In genomic region chr19:30226464-30227070, GRCh38 we compare ENCODE assay signal across 1 cellular context.
TF ChIP-seq lines count a peak whose summit lies in the region.

No MANE protein-coding gene starts in this region.

TF ChIP-seq in HEK293, 187 proteins besides CTCF, POLR2A, EP300 and RAD21 (continued from another document and continues in another):
- TF ChIP-seq ZNF488 (tag by site-specific recombination; IDR thresholded peaks at IDR 0.05) (no peak), ZXDB (tag by site-specific recombination; IDR thresholded peaks at IDR 0.05) (peak; percentile 62; the same call in 1 of the 2 replicates), ZNF24 (tag by site-specific recombination; IDR thresholded peaks at IDR 0.05) (peak; percentile 15; the same call in 1 of the 2 replicates), ZNF280C (tag by site-specific recombination; IDR thresholded peaks at IDR 0.05) (no peak), PRDM10 (tag by site-specific recombination; IDR thresholded peaks at IDR 0.05) (no peak), ZNF221 (tag by site-specific recombination; IDR thresholded peaks at IDR 0.05; ENCODE audit: borderline replicate concordance) (no peak), ZNF23 (tag by site-specific recombination; IDR thresholded peaks at IDR 0.05; ENCODE audit: borderline replicate concordance) (no peak), ZNF837 (tag by site-specific recombination; IDR thresholded peaks at IDR 0.05) (no peak), ZNF362 (tag by site-specific recombination; IDR thresholded peaks at IDR 0.05) (no peak; the same call in none of the 2 replicates), ZNF76 (tag by site-specific recombination; IDR thresholded peaks at IDR 0.05; ENCODE audit: borderline replicate concordance, low read depth) (peak; percentile 81), ZFP41 (tag by site-specific recombination; IDR thresholded peaks at IDR 0.05; ENCODE audit: borderline replicate concordance) (no peak), ZNF449 (tag by site-specific recombination; IDR thresholded peaks at IDR 0.05) (peak; percentile 33; the same call in 1 of the 2 replicates), MZF1 (tag by site-specific recombination; IDR thresholded peaks at IDR 0.05; ENCODE audit: borderline replicate concordance) (peak; percentile 27; the same call in 1 of the 2 replicates), OVOL3 (tag by site-specific recombination; IDR thresholded peaks at IDR 0.05) (0 out of 2 replicates have a peak, but pooled peaks have one; percentile 24), ZNF768 (tag by site-specific recombination; IDR thresholded peaks at IDR 0.05) (no peak; the same call in 1 of the 2 replicates), WT1 (tag by site-specific recombination; IDR thresholded peaks at IDR 0.05) (no peak), ZNF266 (tag by site-specific recombination; IDR thresholded peaks at IDR 0.05; ENCODE audit: low read depth) (no peak), HOXA7 (CRISPR knock-in tag; IDR thresholded peaks at IDR 0.05; ENCODE audit: borderline replicate concordance) (no peak), ZNF473 (tag by site-specific recombination; IDR thresholded peaks at IDR 0.05) (no peak), ZFP3 (tag by site-specific recombination; IDR thresholded peaks at IDR 0.05; ENCODE audit: low read depth) (no peak), ZNF169 (tag by site-specific recombination; IDR thresholded peaks at IDR 0.05) (no peak), ZNF514 (tag by site-specific recombination; IDR thresholded peaks at IDR 0.05) (no peak), KLF9 (tag by site-specific recombination; IDR thresholded peaks at IDR 0.05; ENCODE audit: low read depth) (0 out of 2 replicates have a peak, but pooled peaks have one; percentile 18), ZNF658 (tag by site-specific recombination; IDR thresholded peaks at IDR 0.05) (no peak), MYNN (tag by site-specific recombination; IDR thresholded peaks at IDR 0.05; ENCODE audit: borderline replicate concordance) (peak; percentile 46), GLIS1 (tag by site-specific recombination; IDR thresholded peaks at IDR 0.05) (peak; percentile 88), ZNF223 (tag by site-specific recombination; IDR thresholded peaks at IDR 0.05) (no peak), ZNF596 (tag by site-specific recombination; IDR thresholded peaks at IDR 0.05) (peak; percentile 82), ZNF664 (tag by site-specific recombination; IDR thresholded peaks at IDR 0.05) (no peak), KLF8 (tag by site-specific recombination; IDR thresholded peaks at IDR 0.05) (peak; percentile 77), ZNF580 (tag by site-specific recombination; IDR thresholded peaks at IDR 0.05) (peak; percentile 76; the same call in 1 of the 2 replicates), ZNF548 (tag by site-specific recombination; IDR thresholded peaks at IDR 0.05) (no peak), ZSCAN16 (tag by site-specific recombination; IDR thresholded peaks at IDR 0.05) (no peak), SALL2 (tag by site-specific recombination; IDR thresholded peaks at IDR 0.05; ENCODE audit: borderline replicate concordance) (no peak), GLIS2 (tag by site-specific recombination; IDR thresholded peaks at IDR 0.05) (peak; percentile 99), REST (tag by site-specific recombination; IDR thresholded peaks at IDR 0.05) (0 out of 2 replicates have a peak, but pooled peaks have one; percentile 36), ZNF544 (tag by site-specific recombination; IDR thresholded peaks at IDR 0.05) (no peak), PRDM4 (tag by site-specific recombination; IDR thresholded peaks at IDR 0.05) (peak; percentile 5; the same call in 1 of the 2 replicates), ZNF621 (tag by site-specific recombination; IDR thresholded peaks at IDR 0.05) (no peak), ZNF112 (tag by site-specific recombination; IDR thresholded peaks at IDR 0.05) (no peak), ZEB2 (tag by site-specific recombination; IDR thresholded peaks at IDR 0.05) (peak; percentile 87), ZNF692 (tag by site-specific recombination; IDR thresholded peaks at IDR 0.05) (peak; percentile 86), RBAK (tag by site-specific recombination; IDR thresholded peaks at IDR 0.05) (no peak), ZNF639 (tag by site-specific recombination; IDR thresholded peaks at IDR 0.05) (peak; percentile 17; the same call in 1 of the 2 replicates), ZNF626 (tag by site-specific recombination; IDR thresholded peaks at IDR 0.05) (no peak), ZIC2 (tag by site-specific recombination; IDR thresholded peaks at IDR 0.05) (peak; percentile 87)
